Comparison of ENCODE assay signal across 22 cellular contexts in the genomic region with DNA sequence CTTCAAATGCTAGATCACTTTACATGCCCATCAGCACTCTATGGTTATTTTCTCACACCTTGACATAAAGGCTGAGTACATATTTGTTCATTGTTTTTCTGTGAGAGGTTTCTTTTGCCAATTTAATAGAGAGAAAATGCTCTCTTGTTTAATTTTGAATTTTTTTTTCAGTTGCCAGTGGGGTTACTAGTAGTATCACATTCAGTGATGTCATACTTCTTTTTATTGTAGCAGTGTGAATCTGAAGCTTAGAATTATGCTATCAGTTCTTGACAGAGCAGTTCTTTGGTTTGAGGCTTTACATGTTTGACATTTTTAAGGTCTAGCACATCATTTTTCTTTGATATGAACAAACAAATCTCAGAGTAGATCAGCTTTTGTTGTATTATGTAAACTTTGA.
"Had no signal": no experiment of that assay in that cellular context is flagged by ENCODE, and none has a peak within 500 bp of the region (broad histone marks: within the 10 kb centered on the region; RNA-seq: fewer than 3 reads in every experiment).

No MANE protein-coding gene starts in this region.

- H3K4me1 Mint-ChIP-seq: immature natural killer cell; memory B cell; stimulated activated naive B cell treated with anti-CD40 and anti-IgM and Interleukin-4, amounts not matched to agents 10 μg/mL and 1 μg/mL and 100 μg/mL, for 72 hours; stimulated activated naive CD8-positive, alpha-beta T cell treated with anti-CD3 and anti-CD28 coated beads, Interleukin-15, amount 100 ng/mL, for 72 hours had no signal

- H3K27ac Mint-ChIP-seq: dendritic cell treated with granulocyte-macrophage colony-stimulating factor and Interleukin-4, amounts not matched to agents 40 ng/mL and 50 ng/mL, for 4 days; immature natural killer cell; memory B cell; mesothelial cell of epicardium; natural killer cell treated with Interleukin-12 subunit alpha and Interleukin-12 subunit beta and Interleukin-15 and Interleukin-18, amount 100 ng/mL, for 72 hours; stimulated activated naive B cell treated with anti-CD40 and anti-IgM and Interleukin-4, amounts not matched to agents 10 μg/mL and 1 μg/mL and 100 μg/mL, for 72 hours; stimulated activated naive CD8-positive, alpha-beta T cell treated with anti-CD3 and anti-CD28 coated beads, Interleukin-15, amount 100 ng/mL, for 72 hours had no signal

- H3K27ac ChIP-seq: esophagus squamous epithelium, gastroesophageal sphincter, left lung, lower lobe of right lung, parathyroid adenoma, psoas muscle, testis, tibial nerve had no signal

- ATAC-seq: gastroesophageal sphincter; left lung; lower lobe of right lung; natural killer cell treated with Interleukin-12 subunit alpha and Interleukin-12 subunit beta and Interleukin-15 and Interleukin-18, amount 100 ng/mL, for 72 hours; psoas muscle; sciatic nerve; stimulated activated naive B cell treated with anti-CD40 and anti-IgM and Interleukin-4, amounts not matched to agents 10 μg/mL and 1 μg/mL and 100 μg/mL, for 72 hours; stimulated activated naive CD8-positive, alpha-beta T cell treated with anti-CD3 and anti-CD28 coated beads, Interleukin-15, amount 100 ng/mL, for 72 hours had no signal

- H3K36me3 Mint-ChIP-seq: immature natural killer cell; memory B cell; mesothelial cell of epicardium; natural killer cell treated with Interleukin-12 subunit alpha and Interleukin-12 subunit beta and Interleukin-15 and Interleukin-18, amount 100 ng/mL, for 72 hours; stimulated activated naive B cell treated with anti-CD40 and anti-IgM and Interleukin-4, amounts not matched to agents 10 μg/mL and 1 μg/mL and 100 μg/mL, for 72 hours had no signal

- H3K4me1 ChIP-seq: esophagus squamous epithelium, gastroesophageal sphincter, left lung, parathyroid adenoma, psoas muscle, testis, tibial nerve had no signal

- H3K27me3 ChIP-seq: left lung, testis, tibial nerve had no signal

- H3K36me3 ChIP-seq: esophagus squamous epithelium, gastroesophageal sphincter, left lung, lower lobe of right lung, tibial nerve had no signal

- H3K27me3 Mint-ChIP-seq: dendritic cell treated with granulocyte-macrophage colony-stimulating factor and Interleukin-4, amounts not matched to agents 40 ng/mL and 50 ng/mL, for 4 days had no signal

- DNase-seq: esophagus squamous epithelium; foreskin fibroblast; glutamatergic neuron; immature natural killer cell; left lung; lower lobe of right lung; occipital lobe; psoas muscle; retina; stimulated activated CD4-positive, alpha-beta T cell treated with anti-CD3 and anti-CD28 coated beads, Interleukin-2, amount 100 ng/mL, for 24 hours; stimulated activated CD4-positive, alpha-beta T cell treated with anti-CD3 and anti-CD28 coated beads, Interleukin-4, amount 100 ng/mL, for 4 hours; stimulated activated naive B cell treated with anti-CD40 and anti-IgM and Interleukin-4, amounts not matched to agents 10 μg/mL and 1 μg/mL and 100 μg/mL, for 72 hours; stimulated activated naive CD8-positive, alpha-beta T cell treated with anti-CD3 and anti-CD28 coated beads, Interleukin-15, amount 100 ng/mL, for 72 hours; testis had no signal

- H3K9me3 ChIP-seq: esophagus squamous epithelium, gastroesophageal sphincter, left lung, lower lobe of right lung, psoas muscle, testis, tibial nerve had no signal

- H3K4me3 ChIP-seq: esophagus squamous epithelium, gastroesophageal sphincter, left lung, lower lobe of right lung, psoas muscle, testis, tibial nerve had no signal

- H3K9me3 Mint-ChIP-seq: dendritic cell treated with granulocyte-macrophage colony-stimulating factor and Interleukin-4, amounts not matched to agents 40 ng/mL and 50 ng/mL, for 4 days; memory B cell; mesothelial cell of epicardium; natural killer cell treated with Interleukin-12 subunit alpha and Interleukin-12 subunit beta and Interleukin-15 and Interleukin-18, amount 100 ng/mL, for 72 hours; stimulated activated naive B cell treated with anti-CD40 and anti-IgM and Interleukin-4, amounts not matched to agents 10 μg/mL and 1 μg/mL and 100 μg/mL, for 72 hours; stimulated activated naive CD8-positive, alpha-beta T cell treated with anti-CD3 and anti-CD28 coated beads, Interleukin-15, amount 100 ng/mL, for 72 hours had no signal

- H3K4me3 Mint-ChIP-seq: dendritic cell treated with granulocyte-macrophage colony-stimulating factor and Interleukin-4, amounts not matched to agents 40 ng/mL and 50 ng/mL, for 4 days; immature natural killer cell; memory B cell; mesothelial cell of epicardium; natural killer cell treated with Interleukin-12 subunit alpha and Interleukin-12 subunit beta and Interleukin-15 and Interleukin-18, amount 100 ng/mL, for 72 hours; stimulated activated naive B cell treated with anti-CD40 and anti-IgM and Interleukin-4, amounts not matched to agents 10 μg/mL and 1 μg/mL and 100 μg/mL, for 72 hours; stimulated activated naive CD8-positive, alpha-beta T cell treated with anti-CD3 and anti-CD28 coated beads, Interleukin-15, amount 100 ng/mL, for 72 hours had no signal
